Comparison of ENCODE assay signal across 1 cellular context in genomic region chr10:101123085-101123814, GRCh38.
TF ChIP-seq lines count a peak whose summit lies in the region.

No MANE protein-coding gene starts in this region.

TF ChIP-seq in IMR-90, 13 proteins besides CTCF, POLR2A, EP300 and RAD21 (continued from another document):
- TF ChIP-seq USF2 (IDR thresholded peaks at IDR 0.05; ENCODE audit: low read depth, low read length) = no peak
- no peak for TF ChIP-seq MAFK (IDR thresholded peaks at IDR 0.05; ENCODE audit: low read depth, low read length)
- TF ChIP-seq MAZ (IDR thresholded peaks at IDR 0.05; ENCODE audit: borderline replicate concordance, low read depth, low read length) = no peak
- TF ChIP-seq RFX5 (IDR thresholded peaks at IDR 0.05; ENCODE audit: low read depth, low read length) = no peak
